Comparison of ENCODE assay signal across 9 cellular contexts in the genomic region with DNA sequence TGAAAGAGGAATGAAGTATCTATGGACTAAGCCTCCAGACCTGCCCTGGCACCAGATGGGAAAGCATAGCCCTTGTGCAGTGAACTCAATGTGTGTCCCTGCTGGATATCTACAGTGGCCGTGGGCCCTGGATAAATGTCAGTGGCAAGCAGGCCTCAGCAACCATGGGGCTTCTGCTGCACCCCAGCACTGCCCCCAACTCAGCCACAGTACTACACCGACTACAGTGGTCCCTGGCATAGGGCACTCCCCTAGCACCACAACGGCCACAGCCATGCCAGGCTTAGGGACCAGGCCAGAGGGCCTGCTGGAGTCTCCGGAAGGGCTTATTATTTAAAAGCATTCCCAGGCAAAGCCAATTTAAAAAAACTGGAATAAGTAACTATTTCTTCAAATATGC.
"Had no signal": no experiment of that assay in that cellular context is flagged by ENCODE, and none has a peak within 500 bp of the region (broad histone marks: within the 10 kb centered on the region; RNA-seq: fewer than 3 reads in every experiment).

No MANE protein-coding gene starts in this region.

- DNase-seq: GM23248, GOT3, H9, HCEC 1CT, KG1 had no signal

- H3K27ac Mint-ChIP-seq: H9, IgD-negative memory B cell had no signal

- H3K4me3 Mint-ChIP-seq: H9, IgD-negative memory B cell had no signal

- H3K4me3 ChIP-seq: GM23248 had no signal

- H3K36me3 Mint-ChIP-seq: IgD-negative memory B cell had no signal

- H3K27ac ChIP-seq: GM23248, HL-60 had no signal

- H3K4me1 Mint-ChIP-seq: IgD-negative memory B cell had no signal

- H3K27me3 Mint-ChIP-seq: IgD-negative memory B cell had no signal

- FAIRE-seq: H54, HepG2 had no signal

- H2AFZ ChIP-seq: GM23248 had no signal

- ATAC-seq: HepG2 had no signal

- H3K9ac ChIP-seq: GM23248 had no signal
